11 cellular contexts compared by ENCODE assay signal in genomic region chr1:173473599-173474011, GRCh38. TPM values are rescaled to one million over a fixed set of nuclear protein-coding genes. Genes with fewer than 3 reads are reported as not detected.
DNase-seq lines count a peak whose midpoint lies in the region; ATAC-seq, FAIRE-seq and TF ChIP-seq lines count a peak whose summit lies in the region.
"Had no signal": no experiment of that assay in that cellular context is flagged by ENCODE, and none has a peak within 500 bp of the region (broad histone marks: within the 10 kb centered on the region; RNA-seq: fewer than 3 reads in every experiment).

No MANE protein-coding gene starts in this region.

- DNase-seq in Caco-2: no peak
- peak; percentile 68 for DNase-seq in RKO (ENCODE audit: low spot score)
- no peak for DNase-seq in epithelial cell of proximal tubule (ENCODE audit: low read depth)
- no peak for DNase-seq in pancreas
- DNase-seq in H54 (ENCODE audit: insufficient read length, low spot score): no peak
- no peak for DNase-seq in caudate nucleus (lab: John Stamatoyannopoulos, UW)
- no peak for DNase-seq in NCI-H82 (lab: John Stamatoyannopoulos, UW)
- DNase-seq: hypothalamus, NCI-H2081 had no signal

- peaks cover 23% of the 10 kb centered on the region for H3K4me1 Mint-ChIP-seq in Caco-2 (ENCODE audit: low read depth, unreplicated experiment)

- H3K27ac ChIP-seq in pancreas (peak overlapping the region in 3 of 4 donors; percentile 12 to 98 (median 98)), caudate nucleus (ENCODE audit: low read depth, low read length) (no peak overlapping the region)

- no peaks in the 10 kb centered on the region for H3K27me3 Mint-ChIP-seq in Caco-2 (ENCODE audit: insufficient read depth, unreplicated experiment)

- ATAC-seq in pancreas (no peak), GM19328 (IDR thresholded peaks at IDR 0.05; ENCODE audit: unreplicated experiment) (no peak)

- H3K9me3 Mint-ChIP-seq in Caco-2 (ENCODE audit: unreplicated experiment): peaks cover 8% of the 10 kb centered on the region

- H3K4me3 ChIP-seq in Caco-2 (ENCODE audit: low read depth, low read length) (no peak overlapping the region), epithelial cell of proximal tubule (ENCODE audit: low read depth, low read length) (peak overlapping the region; percentile 23), pancreas (no peak overlapping the region)

- TF ChIP-seq CTCF in Caco-2 (IDR thresholded peaks at IDR 0.05; ENCODE audit: insufficient read depth in 1 of 2, low read depth in 1 of 2, low read length in 1 of 2, severe bottlenecking in 1 of 2, unreplicated experiment in 1 of 2): no peak
- no peak for TF ChIP-seq CTCF in epithelial cell of proximal tubule (conservative IDR thresholded peaks at IDR 0.05; ENCODE audit: low read depth, low read length)
- no peak for TF ChIP-seq CTCF in pancreas (IDR thresholded peaks at IDR 0.05)

- no TSS peak for BruUV-seq in Caco-2 (replicated peaks; lab: Mats Ljungman, UMichigan)

- H3K36me3 ChIP-seq in Caco-2 (ENCODE audit: control insufficient read depth, insufficient read depth, low read length): peaks cover 5% of the 10 kb centered on the region
- H3K36me3 ChIP-seq in pancreas: no peaks in the 10 kb centered on the region

- H3K9me3 ChIP-seq in Caco-2 (peaks cover 20% of the 10 kb centered on the region), pancreas (no peaks in the 10 kb centered on the region)

- no peaks in the 10 kb centered on the region for H3K27me3 ChIP-seq in Caco-2 (replicated peaks; ENCODE audit: control insufficient read depth, insufficient read depth, low read length)
- H3K27me3 ChIP-seq in pancreas: no peaks in the 10 kb centered on the region

- POLR2A ChIA-PET in Caco-2 (lab: Charles Lee): interaction anchor here (0.6 kb wide), 1 partner anchor 685 kb away, joined by 5 read pairs; no protein-coding TSS in a partner anchor

- peak overlapping the region; percentile 93 for H3K4me3 Mint-ChIP-seq in Caco-2 (ENCODE audit: unreplicated experiment)

- no peak for TF ChIP-seq POLR2A in H54 (IDR thresholded peaks at IDR 0.05; ENCODE audit: low read depth, low read length)

- CTCF ChIA-PET in Caco-2 (lab: Charles Lee): no interaction called here

- H3K4me1 ChIP-seq in Caco-2 (peaks cover 22% of the 10 kb centered on the region), pancreas (peaks cover 8 to 37% (median 15%) of the 10 kb centered on the region in 3 donors)

- H3K27ac Mint-ChIP-seq in Caco-2 (ENCODE audit: unreplicated experiment): peak overlapping the region; percentile 97

- FAIRE-seq in pancreas (lab: Jason Lieb, UNC) (no peak), H54 (lab: Jason Lieb, UNC) (no peak)
- FAIRE-seq: G401.6 had no signal

- 56 to 64% methylated on average over 2 of the region's 2 CpGs for WGBS in pancreas, 2 donors

- intact Hi-C loops in Caco-2 (cut with micrococcal nuclease; ENCODE audit: unreplicated experiment): loop anchor here (1.0 to 10.0 kb wide), 4 partner anchors 42 to 761 kb away; partner anchors contain the start of genes CENPL, DARS2 and ZBTB37
- intact Hi-C loops in pancreas (cut with DNase I): no loop called here

- peaks cover 66% of the 10 kb centered on the region for H3K36me3 Mint-ChIP-seq in Caco-2 (ENCODE audit: insufficient read depth, unreplicated experiment)

RNA-seq across cellular contexts. Expression of gene PRDX6, which starts 3.5 kb away (rescaled TPM):
- total RNA-seq in Caco-2 (2022) (513 and 540 TPM in 2 replicates), epithelial cell of proximal tubule (237 and 262 TPM in 2 replicates), pancreas (100 to 1,000 TPM in 3 of 6 donors, 10 to 100 TPM in 3; 89.8 to 126 (median 100) TPM)
- polyA plus RNA-seq in pancreas: 100 to 1,000 TPM; 127 to 129 TPM
